Comparison of ENCODE assay signal across 1 cellular context in the genomic region with DNA sequence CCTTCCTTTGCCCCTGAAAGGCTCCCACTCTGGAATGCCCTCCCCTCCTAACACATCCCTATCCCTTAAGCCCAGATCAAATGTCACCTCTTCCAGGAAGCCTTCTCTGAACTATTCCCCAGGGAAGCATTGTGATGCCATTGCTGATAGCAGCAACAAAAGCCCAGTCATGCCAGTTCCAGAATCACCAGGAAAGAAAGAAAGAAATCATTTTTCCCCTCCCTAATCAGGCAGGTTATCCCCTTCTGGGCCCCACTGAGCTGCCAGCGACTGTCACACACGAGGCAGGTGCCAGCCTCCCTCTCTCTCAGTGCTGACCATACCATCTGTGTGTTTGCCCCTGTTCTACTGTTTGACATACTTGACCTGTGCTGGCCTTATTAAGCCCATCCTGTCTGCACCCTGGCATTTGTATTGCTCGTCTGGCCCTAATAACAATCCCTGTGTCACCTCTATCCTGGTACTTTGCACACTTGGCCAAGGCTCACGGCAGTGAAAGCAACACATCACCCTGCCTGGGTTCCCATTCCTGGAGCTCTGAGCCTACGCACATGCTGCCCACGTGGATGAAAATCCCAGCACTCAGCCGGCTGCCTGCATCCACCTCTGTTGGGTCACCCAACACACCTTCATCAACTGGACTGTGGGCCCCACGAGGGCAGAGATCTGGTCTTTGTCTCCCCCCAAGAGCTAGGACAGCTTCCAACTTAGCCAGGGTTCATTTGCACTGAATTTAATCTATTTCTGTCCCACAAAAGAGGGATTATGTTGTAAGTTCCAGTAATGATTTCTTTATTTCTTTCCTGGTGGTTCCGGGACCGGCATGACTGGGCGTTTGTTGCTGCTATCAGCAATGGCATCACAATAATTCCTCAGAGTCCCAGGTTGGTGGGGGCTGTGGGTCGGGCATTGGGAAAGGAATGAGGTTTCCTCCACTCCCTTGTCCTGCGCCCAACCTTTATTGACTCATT.
A peak's percentile ranks its signal among the peaks of the same experiment; 100 is the strongest.
TF ChIP-seq lines count a peak whose summit lies in the region.

No MANE protein-coding gene starts in this region.

TF ChIP-seq in K562, 482 proteins besides CTCF, POLR2A, EP300 and RAD21:
- TF ChIP-seq ZFP36 (IDR thresholded peaks at IDR 0.05; ENCODE audit: low read depth, low read length, partially characterized antibody), result peak; percentile 49
- TF ChIP-seq, protein P1, sequence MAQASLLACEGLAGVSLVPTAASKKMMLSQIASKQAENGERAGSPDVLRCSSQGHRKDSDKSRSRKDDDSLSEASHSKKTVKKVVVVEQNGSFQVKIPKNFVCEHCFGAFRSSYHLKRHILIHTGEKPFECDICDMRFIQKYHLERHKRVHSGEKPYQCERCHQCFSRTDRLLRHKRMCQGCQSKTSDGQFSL (CRISPR knock-in tag; IDR thresholded peaks at IDR 0.05), result no peak
- TF ChIP-seq, protein P1 (tag; IDR thresholded peaks at IDR 0.05), result no peak
- no peak for TF ChIP-seq TEAD4 (IDR thresholded peaks at IDR 0.05; ENCODE audit: low read length)
- no peak for TF ChIP-seq TEAD4 (CRISPR knock-in tag; IDR thresholded peaks at IDR 0.05; ENCODE audit: borderline replicate concordance)
TF ChIP-seq in K562: peak in this region for 1.
